ENCODE assay signal across 8 cellular contexts in the genomic region with DNA sequence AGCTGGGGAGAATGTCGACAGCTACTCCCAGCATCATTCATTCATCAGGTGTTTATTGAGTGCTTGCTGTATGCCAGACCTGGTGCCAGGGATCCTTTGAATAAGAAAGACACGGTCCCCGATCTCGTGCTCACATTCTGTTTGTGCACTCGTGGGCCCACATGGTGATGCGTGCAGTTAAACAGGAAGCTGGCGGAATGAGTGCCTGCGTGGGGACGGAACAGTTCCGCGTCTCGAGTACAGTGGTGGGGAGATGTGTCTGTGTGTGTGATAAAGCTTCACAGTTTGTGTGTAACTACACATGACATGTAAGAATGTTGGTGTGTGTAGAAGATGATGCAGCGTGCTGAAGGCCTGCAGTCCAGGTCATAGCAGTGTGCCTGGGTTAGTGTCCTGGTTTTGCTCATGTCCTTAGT. TPM values are rescaled to one million over a fixed set of nuclear protein-coding genes. Genes with fewer than 3 reads are reported as not detected.
DNase-seq lines count a peak whose midpoint lies in the region; ATAC-seq and TF ChIP-seq lines count a peak whose summit lies in the region.

No MANE protein-coding gene starts in this region.

- TF ChIP-seq POLR2A in thyroid gland (IDR thresholded peaks at IDR 0.05): no peak

- H3K18ac ChIP-seq in mesenchymal stem cell (ENCODE audit: low read depth in 1 of 2, low read length in 2 of 2): no peak overlapping the region

- H3K14ac ChIP-seq in mesenchymal stem cell (ENCODE audit: low read length in 2 of 2): peak overlapping the region in 1 of 2 experiments; percentile 60

- no peak overlapping the region for H4K8ac ChIP-seq in mesenchymal stem cell (ENCODE audit: low read length)

- no peak overlapping the region for H3K9ac ChIP-seq in mesenchymal stem cell (ENCODE audit: low read length)

- H3K4me2 ChIP-seq in mesenchymal stem cell (ENCODE audit: low read length, poor library complexity, severe bottlenecking): no peak overlapping the region

- TF ChIP-seq CTCF in thyroid gland (IDR thresholded peaks at IDR 0.05): no peak

- H3K27me3 ChIP-seq in mesenchymal stem cell (ENCODE audit: control insufficient read depth in 1 of 2, insufficient read depth in 1 of 2, low read length in 2 of 2): no peaks in the 10 kb centered on the region
- H3K27me3 ChIP-seq in aorta (ENCODE audit: control insufficient read depth in 1 of 2, insufficient read depth in 2 of 2, low read length in 1 of 2): no peaks in the 10 kb centered on the region
- no peaks in the 10 kb centered on the region for H3K27me3 ChIP-seq in thyroid gland

- no peak overlapping the region for H2BK120ac ChIP-seq in mesenchymal stem cell (ENCODE audit: low read depth, low read length)

- peaks cover 47% of the 10 kb centered on the region for H3K79me1 ChIP-seq in mesenchymal stem cell (replicated peaks; ENCODE audit: low read length, poor library complexity, severe bottlenecking)

- H3K4me1 ChIP-seq in mesenchymal stem cell (ENCODE audit: control insufficient read depth, insufficient read depth, low read depth, low read length): peaks cover 80% of the 10 kb centered on the region
- peaks cover 0 to 2% of the 10 kb centered on the region in 2 donors for H3K4me1 ChIP-seq in aorta (ENCODE audit: control insufficient read depth in 1 of 2, insufficient read depth in 2 of 2, low read length in 2 of 2)
- peaks cover 0 to 4% of the 10 kb centered on the region in 2 donors for H3K4me1 ChIP-seq in thyroid gland

- no peak overlapping the region for H2BK12ac ChIP-seq in mesenchymal stem cell (ENCODE audit: low read length in 2 of 2)

- H2BK5ac ChIP-seq in mesenchymal stem cell (ENCODE audit: low read depth, low read length, poor library complexity, severe bottlenecking): no peak overlapping the region

- H3K9me3 ChIP-seq in mesenchymal stem cell (ENCODE audit: control insufficient read depth, low read length) (no peaks in the 10 kb centered on the region), aorta (ENCODE audit: control insufficient read depth, low read length) (no peaks in the 10 kb centered on the region), thyroid gland (no peaks in the 10 kb centered on the region)

- H3K27ac ChIP-seq in mesenchymal stem cell (ENCODE audit: low read length, poor library complexity, severe bottlenecking) (no peak overlapping the region), aorta (ENCODE audit: low read depth in 1 of 2, low read length in 2 of 2) (no peak overlapping the region), thyroid gland (no peak overlapping the region)

- ATAC-seq in GM18861 (IDR thresholded peaks at IDR 0.05; ENCODE audit: unreplicated experiment) (peak; percentile 10), HG03460 (IDR thresholded peaks at IDR 0.05; ENCODE audit: unreplicated experiment) (peak; percentile 6), aorta (ENCODE audit: low FRiP score) (no peak)

- H3K4ac ChIP-seq in mesenchymal stem cell (ENCODE audit: low read depth in 1 of 2, low read length in 2 of 2): no peak overlapping the region

- H4K91ac ChIP-seq in mesenchymal stem cell (ENCODE audit: low read length): peak overlapping the region; percentile 58

- peak overlapping the region; percentile 36 for H2AK5ac ChIP-seq in mesenchymal stem cell (ENCODE audit: low read length, severe bottlenecking)

- WGBS in mesenchymal stem cell: 95% methylated on average over 12 of the region's 13 CpGs
- WGBS in aorta, 2 donors: 78 to 81% methylated on average over 13 of the region's 13 CpGs
- 77 to 84% methylated on average over 13 of the region's 13 CpGs for WGBS in thyroid gland, 2 donors

- DNase-seq in activated T-helper 1 cell treated with Interleukin-2 at 50 U/mL for 16 hours (ENCODE audit: low read depth): peak; percentile 63
- DNase-seq in mesenchymal stem cell: no peak
- peak; percentile 68 for DNase-seq in aorta
- no peak for DNase-seq in DMS114 treated with DMSO at 0.1 percent for 48 hours (lab: John Stamatoyannopoulos, UW; ENCODE audit: unreplicated experiment)
- no peak for DNase-seq in thyroid gland
- DNase-seq in NCI-H187 treated with DMSO at 0.1 percent for 48 hours (lab: John Stamatoyannopoulos, UW): no peak

- no peak overlapping the region for H3K23ac ChIP-seq in mesenchymal stem cell (ENCODE audit: low read length in 2 of 2)

- H3K4me3 ChIP-seq in mesenchymal stem cell (ENCODE audit: insufficient read depth in 1 of 2, low read depth in 1 of 2, low read length in 2 of 2) (no peak overlapping the region), aorta (ENCODE audit: low read length in 2 of 2) (no peak overlapping the region), thyroid gland (replicated peaks in 1 of 3) (no peak overlapping the region)

- H2BK15ac ChIP-seq in mesenchymal stem cell (ENCODE audit: low read depth, poor library complexity, severe bottlenecking): no peak overlapping the region

- H3K36me3 ChIP-seq in mesenchymal stem cell (ENCODE audit: control insufficient read depth in 1 of 2, insufficient read depth in 2 of 2, low read depth in 1 of 2, low read length in 2 of 2): peaks cover 35 to 96% of the 10 kb centered on the region in 2 experiments
- H3K36me3 ChIP-seq in aorta (ENCODE audit: control insufficient read depth in 1 of 2, insufficient read depth in 2 of 2, low read length in 1 of 2): no peaks in the 10 kb centered on the region
- H3K36me3 ChIP-seq in thyroid gland: peaks cover 0 to 4% of the 10 kb centered on the region in 2 donors

- intact Hi-C loops in aorta (cut with DNase I) (no loop called here), thyroid gland (cut with DNase I) (no loop called here)

- no peak overlapping the region for H2AFZ ChIP-seq in mesenchymal stem cell (ENCODE audit: low read depth, low read length)

RNA-seq across cellular contexts. Expression of a gene that starts 6.5 kb away (rescaled TPM):
- polyA plus RNA-seq in mesenchymal stem cell (2013, experiment 1 of 2): 4.6 TPM
- polyA plus RNA-seq in mesenchymal stem cell (2013, experiment 2 of 2): 4.8 TPM
- total RNA-seq in aorta (10 to 100 TPM; 19.3 to 20.7 TPM), thyroid gland (10 to 100 TPM; 11.0 to 16.0 (median 12.0) TPM)
- 10 to 100 TPM in 1 of 2 donors, 1 to 10 TPM in 1; 7.3 to 14.7 TPM for polyA plus RNA-seq in aorta

RNA-seq across cellular contexts. Expression of a gene that starts 46.6 kb away (rescaled TPM):
- 14.2 TPM for polyA plus RNA-seq in mesenchymal stem cell (2013, experiment 1 of 2)
- polyA plus RNA-seq in mesenchymal stem cell (2013, experiment 2 of 2): 14.2 TPM
- total RNA-seq in aorta (10 to 100 TPM; 11.6 to 19.4 TPM), thyroid gland (10 to 100 TPM; 17.5 to 26.4 (median 22.3) TPM)
- 1 to 10 TPM; 3.6 to 9.9 TPM for polyA plus RNA-seq in aorta

Comparison
In these comparisons a context has a peak if more than half of its experiments do, and no peak if none do; other contexts are left out.
1. DNase-seq: peak in activated T-helper 1 cell treated with Interleukin-2 at 50 U/mL for 16 hours (single experiment) and aorta (2 of 2); none in mesenchymal stem cell (single experiment), DMS114 treated with DMSO at 0.1 percent for 48 hours (single experiment), thyroid gland (0 of 2) and NCI-H187 treated with DMSO at 0.1 percent for 48 hours (single experiment).